In genomic region chr6:158654960-158655485, GRCh38 we compare ENCODE assay signal across 3 cellular contexts.
TF ChIP-seq lines count a peak whose summit lies in the region.

No MANE protein-coding gene starts in this region.

TF ChIP-seq in A549, 52 proteins besides CTCF, POLR2A, EP300 and RAD21:
- TF ChIP-seq, protein P1, sequence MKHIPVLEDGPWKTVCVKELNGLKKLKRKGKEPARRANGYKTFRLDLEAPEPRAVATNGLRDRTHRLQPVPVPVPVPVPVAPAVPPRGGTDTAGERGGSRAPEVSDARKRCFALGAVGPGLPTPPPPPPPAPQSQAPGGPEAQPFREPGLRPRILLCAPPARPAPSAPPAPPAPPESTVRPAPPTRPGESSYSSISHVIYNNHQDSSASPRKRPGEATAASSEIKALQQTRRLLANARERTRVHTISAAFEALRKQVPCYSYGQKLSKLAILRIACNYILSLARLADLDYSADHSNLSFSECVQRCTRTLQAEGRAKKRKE (CRISPR knock-in tag; IDR thresholded peaks at IDR 0.05; ENCODE audit: low read depth): no peak
- peak; percentile 53 to 58; a peak in 2 of 4 replicates for TF ChIP-seq CEBPB (IDR thresholded peaks at IDR 0.05)

TF ChIP-seq in IMR-90, 13 proteins besides CTCF, POLR2A, EP300 and RAD21:
- no peak for TF ChIP-seq MAZ (IDR thresholded peaks at IDR 0.05; ENCODE audit: borderline replicate concordance, low read depth, low read length)
- peak; percentile 97 for TF ChIP-seq CEBPB (IDR thresholded peaks at IDR 0.05; ENCODE audit: low read depth, low read length)
- TF ChIP-seq FOS (IDR thresholded peaks at IDR 0.05; ENCODE audit: low read depth, low read length): no peak

TF ChIP-seq in HepG2, 621 proteins besides CTCF, POLR2A, EP300 and RAD21 (continues in another document):
- no peak for TF ChIP-seq ZNF34 (CRISPR knock-in tag; IDR thresholded peaks at IDR 0.05; ENCODE audit: borderline replicate concordance)
- no peak for TF ChIP-seq GABPA (IDR thresholded peaks at IDR 0.05; ENCODE audit: low read depth, low read length)
- TF ChIP-seq GABPA (CRISPR knock-in tag; IDR thresholded peaks at IDR 0.05; ENCODE audit: low read depth): no peak; the same call in 1 of the 2 replicates
- no peak for TF ChIP-seq ZNF687 (CRISPR knock-in tag; IDR thresholded peaks at IDR 0.05)
- no peak for TF ChIP-seq TFDP2 (CRISPR knock-in tag; IDR thresholded peaks at IDR 0.05)
- TF ChIP-seq MLLT10 (CRISPR knock-in tag; IDR thresholded peaks at IDR 0.05): no peak
- no peak for TF ChIP-seq SOX13 (IDR thresholded peaks at IDR 0.05)
- no peak for TF ChIP-seq SOX13 (CRISPR knock-in tag; conservative IDR thresholded peaks at IDR 0.05 in 1 of 2, IDR thresholded peaks at IDR 0.05 in 1 of 2)
- TF ChIP-seq SALL2 (CRISPR knock-in tag; IDR thresholded peaks at IDR 0.05): no peak
- TF ChIP-seq ZNF674 (CRISPR knock-in tag; IDR thresholded peaks at IDR 0.05; ENCODE audit: low read depth): 0 out of 2 replicates have a peak, but pooled peaks have one; percentile 34
- no peak for TF ChIP-seq ZNF232 (CRISPR knock-in tag; IDR thresholded peaks at IDR 0.05; ENCODE audit: borderline replicate concordance)
- TF ChIP-seq HOXA9 (CRISPR knock-in tag; IDR thresholded peaks at IDR 0.05; ENCODE audit: borderline replicate concordance): no peak
- no peak for TF ChIP-seq MEF2D (CRISPR knock-in tag; IDR thresholded peaks at IDR 0.05)
- TF ChIP-seq HOXA7 (CRISPR knock-in tag; IDR thresholded peaks at IDR 0.05): no peak
- no peak for TF ChIP-seq CBX1 (IDR thresholded peaks at IDR 0.05; ENCODE audit: low read depth)
- TF ChIP-seq POGZ (CRISPR knock-in tag; IDR thresholded peaks at IDR 0.05): no peak
- TF ChIP-seq RORA (CRISPR knock-in tag; IDR thresholded peaks at IDR 0.05): no peak
- no peak for TF ChIP-seq ZNF776 (CRISPR knock-in tag; IDR thresholded peaks at IDR 0.05)
- no peak for TF ChIP-seq FOXA1 (IDR thresholded peaks at IDR 0.05)
- TF ChIP-seq FOXA1 (CRISPR knock-in tag; IDR thresholded peaks at IDR 0.05): no peak
- no peak for TF ChIP-seq ZNF383 (CRISPR knock-in tag; IDR thresholded peaks at IDR 0.05; ENCODE audit: borderline replicate concordance)
- TF ChIP-seq ZNF414 (CRISPR knock-in tag; IDR thresholded peaks at IDR 0.05): no peak
- no peak for TF ChIP-seq CSRNP1 (CRISPR knock-in tag; IDR thresholded peaks at IDR 0.05)
- no peak for TF ChIP-seq ZFP36L1 (CRISPR knock-in tag; IDR thresholded peaks at IDR 0.05)
- TF ChIP-seq CEBPB (IDR thresholded peaks at IDR 0.05; ENCODE audit: borderline replicate concordance, low read depth, low read length): peak; percentile 82
- no peak for TF ChIP-seq KDM1A (CRISPR knock-in tag; IDR thresholded peaks at IDR 0.05)
- TF ChIP-seq AGO2 (optimal IDR thresholded peaks at IDR 0.05; ENCODE audit: low read depth, low read length): no peak
- peak; percentile 72 for TF ChIP-seq CEBPG (CRISPR knock-in tag; IDR thresholded peaks at IDR 0.05)
- TF ChIP-seq NCOR1 (IDR thresholded peaks at IDR 0.05; ENCODE audit: borderline replicate concordance, low read length): no peak
- no peak for TF ChIP-seq PAF1 (CRISPR knock-in tag; IDR thresholded peaks at IDR 0.05)
- TF ChIP-seq GATAD1 (CRISPR knock-in tag; IDR thresholded peaks at IDR 0.05): no peak
- no peak for TF ChIP-seq TOE1 (CRISPR knock-in tag; IDR thresholded peaks at IDR 0.05)
- TF ChIP-seq ZSCAN31 (CRISPR knock-in tag; IDR thresholded peaks at IDR 0.05; ENCODE audit: low read depth): 0 out of 2 replicates have a peak, but pooled peaks have one; percentile 26
- no peak for TF ChIP-seq ZNF460 (CRISPR knock-in tag; IDR thresholded peaks at IDR 0.05; ENCODE audit: borderline replicate concordance)
- no peak for TF ChIP-seq CREB3 (CRISPR knock-in tag; IDR thresholded peaks at IDR 0.05)
- no peak for TF ChIP-seq ZNF296 (CRISPR knock-in tag; conservative IDR thresholded peaks at IDR 0.05)
- TF ChIP-seq ZIK1 (CRISPR knock-in tag; IDR thresholded peaks at IDR 0.05; ENCODE audit: borderline replicate concordance, low read depth): no peak
- no peak for TF ChIP-seq MEIS1 (CRISPR knock-in tag; IDR thresholded peaks at IDR 0.05; ENCODE audit: borderline replicate concordance)
- TF ChIP-seq KAT8 (CRISPR knock-in tag; IDR thresholded peaks at IDR 0.05): no peak
- TF ChIP-seq EED (CRISPR knock-in tag; IDR thresholded peaks at IDR 0.05): no peak
- no peak for TF ChIP-seq ZNF430 (CRISPR knock-in tag; IDR thresholded peaks at IDR 0.05)
- no peak for TF ChIP-seq MTA1 (CRISPR knock-in tag; IDR thresholded peaks at IDR 0.05; ENCODE audit: borderline replicate concordance)
- TF ChIP-seq TBX2 (CRISPR knock-in tag; IDR thresholded peaks at IDR 0.05; ENCODE audit: borderline replicate concordance): 0 out of 2 replicates have a peak, but pooled peaks have one; percentile 17
- peak; percentile 51 for TF ChIP-seq BCL6 (CRISPR knock-in tag; IDR thresholded peaks at IDR 0.05)
- no peak for TF ChIP-seq FOXO1 (CRISPR knock-in tag; IDR thresholded peaks at IDR 0.05)
- TF ChIP-seq MED13 (CRISPR knock-in tag; IDR thresholded peaks at IDR 0.05): no peak
- TF ChIP-seq ZNF780A (CRISPR knock-in tag; IDR thresholded peaks at IDR 0.05): no peak
- TF ChIP-seq IRF9 (CRISPR knock-in tag; IDR thresholded peaks at IDR 0.05; ENCODE audit: borderline replicate concordance): no peak
- no peak for TF ChIP-seq ZNF224 (CRISPR knock-in tag; IDR thresholded peaks at IDR 0.05)
- no peak for TF ChIP-seq TEAD3 (CRISPR knock-in tag; optimal IDR thresholded peaks at IDR 0.05; ENCODE audit: borderline replicate concordance)
- no peak for TF ChIP-seq CBX2 (IDR thresholded peaks at IDR 0.05; ENCODE audit: low read depth, low read length)
- TF ChIP-seq CBX2 (CRISPR knock-in tag; IDR thresholded peaks at IDR 0.05; ENCODE audit: low read depth): peak; percentile 26; the same call in 1 of the 2 replicates
- TF ChIP-seq, protein P2, sequence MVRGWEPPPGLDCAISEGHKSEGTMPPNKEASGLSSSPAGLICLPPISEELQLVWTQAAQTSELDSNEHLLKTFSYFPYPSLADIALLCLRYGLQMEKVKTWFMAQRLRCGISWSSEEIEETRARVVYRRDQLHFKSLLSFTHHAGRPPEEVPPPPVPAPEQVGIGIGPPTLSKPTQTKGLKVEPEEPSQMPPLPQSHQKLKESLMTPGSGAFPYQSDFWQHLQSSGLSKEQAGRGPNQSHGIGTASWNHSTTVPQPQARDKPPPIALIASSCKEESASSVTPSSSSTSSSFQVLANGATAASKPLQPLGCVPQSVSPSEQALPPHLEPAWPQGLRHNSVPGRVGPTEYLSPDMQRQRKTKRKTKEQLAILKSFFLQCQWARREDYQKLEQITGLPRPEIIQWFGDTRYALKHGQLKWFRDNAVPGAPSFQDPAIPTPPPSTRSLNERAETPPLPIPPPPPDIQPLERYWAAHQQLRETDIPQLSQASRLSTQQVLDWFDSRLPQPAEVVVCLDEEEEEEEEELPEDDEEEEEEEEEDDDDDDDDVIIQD (CRISPR knock-in tag; IDR thresholded peaks at IDR 0.05; ENCODE audit: low read depth): no peak
- no peak for TF ChIP-seq ZNF557 (CRISPR knock-in tag; IDR thresholded peaks at IDR 0.05)
- no peak for TF ChIP-seq SMAD3 (CRISPR knock-in tag; IDR thresholded peaks at IDR 0.05)
- TF ChIP-seq MAFK (conservative IDR thresholded peaks at IDR 0.05 in 1 of 2, IDR thresholded peaks at IDR 0.05 in 1 of 2; ENCODE audit: low read length in 2 of 2): no peak
- no peak for TF ChIP-seq HINFP (CRISPR knock-in tag; IDR thresholded peaks at IDR 0.05; ENCODE audit: low read depth)
- TF ChIP-seq HNRNPLL (IDR thresholded peaks at IDR 0.05; ENCODE audit: low read depth, low read length, poor library complexity, severe bottlenecking): no peak
- TF ChIP-seq NFYC (CRISPR knock-in tag; IDR thresholded peaks at IDR 0.05): no peak
